ENCODE assay signal across 12 cellular contexts in genomic region chr2:238897911-238898311, GRCh38. TPM values are rescaled to one million over a fixed set of nuclear protein-coding genes. Genes with fewer than 3 reads are reported as not detected.
"Had no signal": no experiment of that assay in that cellular context is flagged by ENCODE, and none has a peak within 500 bp of the region (broad histone marks: within the 10 kb centered on the region; RNA-seq: fewer than 3 reads in every experiment).

No MANE protein-coding gene starts in this region.

- H3K36me3 ChIP-seq: colonic mucosa had no signal

- H3K4me1 ChIP-seq: colonic mucosa had no signal

- DNase-seq: activated CD4-positive, alpha-beta memory T cell treated with anti-CD3 and anti-CD28 coated beads for 36 hours; activated CD4-positive, alpha-beta T cell treated with anti-CD3 and anti-CD28 coated beads for 36 hours; activated CD8-positive, alpha-beta memory T cell treated with anti-CD3 and anti-CD28 coated beads, Interleukin-2, amount 10 ng/mL, durations not matched to agents 7 days and 5 days; activated effector memory CD4-positive, alpha-beta T cell treated with anti-CD3 and anti-CD28 coated beads, Interleukin-2, amount 50 U/mL, for 16 hours; activated T-cell treated with anti-CD3 and anti-CD28 coated beads, Interleukin-2, amount 50 U/mL, for 24 hours; amniotic stem cell; colonic mucosa; stimulated activated CD4-positive, alpha-beta T cell treated with anti-CD3 and anti-CD28 coated beads, Interleukin-4, amount 100 ng/mL, for 24 hours; stimulated activated naive CD4-positive, alpha-beta T cell treated with Interleukin-2 at 50 U/mL for 16 hours had no signal

- H3K9me3 ChIP-seq: colonic mucosa had no signal

- H3K4me3 ChIP-seq: colonic mucosa had no signal

- H3K27me3 ChIP-seq: colonic mucosa had no signal

- H3K27ac ChIP-seq: colonic mucosa, VCaP had no signal

RNA-seq across cellular contexts. Expression of gene TWIST2, which starts 50.0 kb away (rescaled TPM):
- total RNA-seq: activated CD4-positive, alpha-beta memory T cell treated with anti-CD3 and anti-CD28 coated beads for 36 hours; activated CD4-positive, alpha-beta T cell treated with anti-CD3 and anti-CD28 coated beads for 36 hours; activated CD8-positive, alpha-beta memory T cell treated with anti-CD3 and anti-CD28 coated beads, Interleukin-2, amount 10 ng/mL, durations not matched to agents 7 days and 5 days; T-helper 1 cell treated with Interleukin-12 subunit alpha and Interleukin-12 subunit beta and Interleukin-4 antibody, amounts not matched to agents 30 ng/mL and 1 ng/mL, for 36 hours had no signal
- polyA plus RNA-seq: neural cell had no signal
